ENCODE assay signal across 16 cellular contexts in genomic region chr11:120900642-120901041, GRCh38.
"Had no signal": no experiment of that assay in that cellular context is flagged by ENCODE, and none has a peak within 500 bp of the region (broad histone marks: within the 10 kb centered on the region; RNA-seq: fewer than 3 reads in every experiment).

No MANE protein-coding gene starts in this region.

- ATAC-seq: esophagus mucosa; pancreas; stimulated activated naive B cell treated with anti-CD40 and anti-IgM and Interleukin-4, amounts not matched to agents 10 μg/mL and 1 μg/mL and 100 μg/mL, for 72 hours; T-cell had no signal

- H3K27ac ChIP-seq: cardiac muscle cell, dorsolateral prefrontal cortex, pancreas, tibial artery, uterus had no signal

- H3K27ac Mint-ChIP-seq: activated naive CD4-positive, alpha-beta T cell treated with anti-CD3 and anti-CD28 coated beads for 36 hours; activated T-helper 2 cell treated with anti-CD3 and anti-CD28 coated beads, Interferon-gamma antibody, Interleukin-2, Interleukin-4, amounts not matched to agents 10 μg/mL and 5 μg/mL and 100 μg/mL, durations not matched to agents 14 hours and 24 hours and 36 hours; naive B cell; stimulated activated naive B cell treated with anti-CD40 and anti-IgM and Interleukin-4, amounts not matched to agents 10 μg/mL and 1 μg/mL and 100 μg/mL, for 72 hours; T-cell had no signal

- H3K36me3 Mint-ChIP-seq: naive B cell, T-cell had no signal

- H3K4me3 ChIP-seq: cardiac muscle cell, dorsolateral prefrontal cortex, lung, pancreas, tibial artery, uterus had no signal

- H3K4me1 ChIP-seq: pancreas, tibial artery, uterus had no signal

- H3K9me3 Mint-ChIP-seq: activated naive CD4-positive, alpha-beta T cell treated with anti-CD3 and anti-CD28 coated beads for 36 hours; activated T-helper 2 cell treated with anti-CD3 and anti-CD28 coated beads, Interferon-gamma antibody, Interleukin-2, Interleukin-4, amounts not matched to agents 10 μg/mL and 5 μg/mL and 100 μg/mL, durations not matched to agents 14 hours and 24 hours and 36 hours; naive B cell; stimulated activated naive B cell treated with anti-CD40 and anti-IgM and Interleukin-4, amounts not matched to agents 10 μg/mL and 1 μg/mL and 100 μg/mL, for 72 hours; T-cell had no signal

- H3K9me3 ChIP-seq: pancreas, tibial artery, uterus had no signal

- H3K27me3 ChIP-seq: cardiac muscle cell, dorsolateral prefrontal cortex, pancreas, uterus had no signal

- H3K36me3 ChIP-seq: cardiac muscle cell, pancreas, tibial artery, uterus had no signal

- H3K4me3 Mint-ChIP-seq: activated naive CD4-positive, alpha-beta T cell treated with anti-CD3 and anti-CD28 coated beads for 36 hours; stimulated activated naive B cell treated with anti-CD40 and anti-IgM and Interleukin-4, amounts not matched to agents 10 μg/mL and 1 μg/mL and 100 μg/mL, for 72 hours; T-cell had no signal

- DNase-seq: activated CD4-positive, alpha-beta T cell treated with anti-CD3 and anti-CD28 coated beads, Interleukin-2, amount 50 U/mL, for 48 hours; activated naive CD4-positive, alpha-beta T cell treated with anti-CD3 and anti-CD28 coated beads for 36 hours; dorsolateral prefrontal cortex; midbrain; naive B cell; pancreas; stimulated activated CD4-positive, alpha-beta T cell treated with anti-CD3 and anti-CD28 coated beads, Interleukin-4, amount 100 ng/mL, for 1 hour; stimulated activated naive B cell treated with anti-CD40 and anti-IgM and Interleukin-4, amounts not matched to agents 10 μg/mL and 1 μg/mL and 100 μg/mL, for 72 hours; T-cell; T1000; tibial artery; uterus had no signal

- H3K4me1 Mint-ChIP-seq: naive B cell; stimulated activated naive B cell treated with anti-CD40 and anti-IgM and Interleukin-4, amounts not matched to agents 10 μg/mL and 1 μg/mL and 100 μg/mL, for 72 hours; T-cell had no signal
